ENCODE assay signal across 1 cellular context in the genomic region with DNA sequence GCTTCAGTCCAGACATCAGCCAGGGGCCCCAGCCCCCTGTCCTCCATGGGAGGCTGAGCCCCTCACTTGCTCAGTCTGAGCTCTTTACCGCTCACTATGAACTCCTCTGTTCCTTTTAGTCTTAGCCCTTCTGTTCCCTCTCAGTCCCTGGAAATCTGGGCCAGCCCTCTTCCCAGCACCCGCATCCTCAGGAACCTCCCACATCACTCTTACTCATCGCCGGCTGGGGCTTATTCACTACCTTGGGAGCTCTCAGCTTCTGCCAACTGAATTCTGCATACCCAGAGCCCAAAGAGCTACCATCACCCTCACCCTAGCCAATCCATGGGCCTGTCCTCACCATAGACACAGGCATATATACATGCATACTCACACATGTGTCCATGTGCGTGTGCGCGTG.
TF ChIP-seq lines count a peak whose summit lies in the region.

No MANE protein-coding gene starts in this region.

TF ChIP-seq in SK-N-SH treated with all-trans-retinoic acid at 6 μM for 48 hours, 23 proteins besides CTCF, POLR2A, EP300 and RAD21 (continued from another document):
- no peak for TF ChIP-seq ISL1 (CRISPR knock-in tag; IDR thresholded peaks at IDR 0.05)
- no peak for TF ChIP-seq PPARA (CRISPR knock-in tag; IDR thresholded peaks at IDR 0.05; ENCODE audit: borderline replicate concordance)
- TF ChIP-seq ZFP30 (CRISPR knock-in tag; IDR thresholded peaks at IDR 0.05): no peak
- no peak for TF ChIP-seq CREB5 (CRISPR knock-in tag; IDR thresholded peaks at IDR 0.05; ENCODE audit: low read depth)
- TF ChIP-seq RARB (CRISPR knock-in tag; IDR thresholded peaks at IDR 0.05): no peak
- TF ChIP-seq SNAI2 (CRISPR knock-in tag; IDR thresholded peaks at IDR 0.05): no peak
- TF ChIP-seq TCF4 (CRISPR knock-in tag; IDR thresholded peaks at IDR 0.05; ENCODE audit: borderline replicate concordance): no peak
- no peak for TF ChIP-seq OSR1 (CRISPR knock-in tag; IDR thresholded peaks at IDR 0.05)
- TF ChIP-seq BACH2 (CRISPR knock-in tag; IDR thresholded peaks at IDR 0.05; ENCODE audit: borderline replicate concordance): no peak
- TF ChIP-seq ESRRG (CRISPR knock-in tag; IDR thresholded peaks at IDR 0.05): no peak
- TF ChIP-seq ZFP3 (CRISPR knock-in tag; IDR thresholded peaks at IDR 0.05): no peak
- no peak for TF ChIP-seq GLIS3 (CRISPR knock-in tag; IDR thresholded peaks at IDR 0.05)
